In genomic region chr14:99137913-99138571, GRCh38 we compare ENCODE assay signal across 12 cellular contexts.
DNase-seq lines count a peak whose midpoint lies in the region; ATAC-seq and TF ChIP-seq lines count a peak whose summit lies in the region.
"Had no signal": no experiment of that assay in that cellular context is flagged by ENCODE, and none has a peak within 500 bp of the region (broad histone marks: within the 10 kb centered on the region; RNA-seq: fewer than 3 reads in every experiment).

No MANE protein-coding gene starts in this region.

- no peaks in the 10 kb centered on the region for H3K36me3 Mint-ChIP-seq in activated naive CD8-positive, alpha-beta T cell treated with anti-CD3 and anti-CD28 coated beads, Interleukin-2, amount 50 U/mL, for 24 hours (ENCODE audit: low read depth)

- TF ChIP-seq CTCF in MM.1S (IDR thresholded peaks at IDR 0.05; ENCODE audit: low read length) (no peak), sigmoid colon (IDR thresholded peaks at IDR 0.05) (no peak), PC-3 (conservative IDR thresholded peaks at IDR 0.05; ENCODE audit: low read depth, low read length) (no peak)

- intact Hi-C loops in sigmoid colon (cut with DNase I): no loop called here
- intact Hi-C loops in PC-3 (cut with micrococcal nuclease): no loop called here

- H3K9me3 Mint-ChIP-seq in activated naive CD8-positive, alpha-beta T cell treated with anti-CD3 and anti-CD28 coated beads, Interleukin-2, amount 50 U/mL, for 24 hours: no peaks in the 10 kb centered on the region

- H3K36me3 ChIP-seq in MM.1S (replicated peaks; ENCODE audit: insufficient read depth, low read length): no peaks in the 10 kb centered on the region
- H3K36me3 ChIP-seq in sigmoid colon: no peaks in the 10 kb centered on the region
- no peaks in the 10 kb centered on the region for H3K36me3 ChIP-seq in PC-3 (ENCODE audit: low read depth, low read length)
- H3K36me3 ChIP-seq: cardiac muscle cell, MG63, right atrium auricular region, transverse colon had no signal

- H3K9ac ChIP-seq in MM.1S (ENCODE audit: low read length) (no peak overlapping the region), PC-3 (ENCODE audit: low read length) (no peak overlapping the region)

- H4K20me1 ChIP-seq in MM.1S (ENCODE audit: insufficient read depth, low read length) (no peaks in the 10 kb centered on the region), PC-3 (ENCODE audit: low read length) (no peaks in the 10 kb centered on the region)

- ATAC-seq in activated naive CD8-positive, alpha-beta T cell treated with anti-CD3 and anti-CD28 coated beads, Interleukin-2, amount 50 U/mL, for 24 hours: peak; percentile 68
- no peak for ATAC-seq in PC-3
- ATAC-seq in HG02642 (IDR thresholded peaks at IDR 0.05; ENCODE audit: poor library complexity, unreplicated experiment): no peak

- 62 to 72% methylated on average over 8 of the region's 8 CpGs for WGBS in sigmoid colon, 2 donors

- H3F3A ChIP-seq in MM.1S (ENCODE audit: insufficient read depth, low read length): no peaks in the 10 kb centered on the region
- H3F3A ChIP-seq in PC-3 (ENCODE audit: low read length, unreplicated experiment): no peaks in the 10 kb centered on the region

- no peak for TF ChIP-seq POLR2A in sigmoid colon (IDR thresholded peaks at IDR 0.05)

- no peaks in the 10 kb centered on the region for H3K4me1 ChIP-seq in MM.1S (ENCODE audit: low read length)
- peaks cover 0 to 13% (median 11%) of the 10 kb centered on the region in 4 donors for H3K4me1 ChIP-seq in sigmoid colon
- H3K4me1 ChIP-seq in PC-3 (ENCODE audit: insufficient read depth, low read length): no peaks in the 10 kb centered on the region
- H3K4me1 ChIP-seq: right atrium auricular region, transverse colon had no signal

- peak; percentile 44 for DNase-seq in NOMO-1 treated with DMSO at 0.1 percent for 48 hours (lab: John Stamatoyannopoulos, UW; ENCODE audit: unreplicated experiment)
- no peak for DNase-seq in NOMO-1 treated with dmso at 0.1 percent for 144 hours (lab: John Stamatoyannopoulos, UW; ENCODE audit: unreplicated experiment)
- peak; percentile 10 for DNase-seq in MM.1S
- no peak for DNase-seq in activated naive CD8-positive, alpha-beta T cell treated with anti-CD3 and anti-CD28 coated beads, Interleukin-2, amount 50 U/mL, for 24 hours
- peak; percentile 47 for DNase-seq in sigmoid colon
- no peak for DNase-seq in COR-L47 (lab: John Stamatoyannopoulos, UW)
- no peak for DNase-seq in PC-3
- DNase-seq: MG63, transverse colon had no signal

- H3K9me2 ChIP-seq in MM.1S (replicated peaks; ENCODE audit: insufficient read depth, low read length) (no peaks in the 10 kb centered on the region), PC-3 (replicated peaks; ENCODE audit: low read length) (no peaks in the 10 kb centered on the region)

- no peaks in the 10 kb centered on the region for H3K27me3 ChIP-seq in MM.1S (replicated peaks; ENCODE audit: insufficient read depth, low read length)
- no peaks in the 10 kb centered on the region for H3K27me3 ChIP-seq in sigmoid colon
- peaks cover 68% of the 10 kb centered on the region for H3K27me3 ChIP-seq in PC-3 (ENCODE audit: low read length)
- H3K27me3 ChIP-seq: cardiac muscle cell, MG63, right atrium auricular region, transverse colon had no signal

- BruUV-seq in PC-3 (replicated peaks; lab: Mats Ljungman, UMichigan): no TSS peak

- H3K9me3 ChIP-seq in MM.1S (replicated peaks; ENCODE audit: insufficient read depth, low read length) (no peaks in the 10 kb centered on the region), sigmoid colon (no peaks in the 10 kb centered on the region), PC-3 (ENCODE audit: low read length) (no peaks in the 10 kb centered on the region)
- H3K9me3 ChIP-seq: MG63, right atrium auricular region, transverse colon had no signal

- H3K27ac ChIP-seq in MM.1S (ENCODE audit: low read length): no peak overlapping the region
- H3K27ac ChIP-seq in sigmoid colon: no peak overlapping the region
- no peak overlapping the region for H3K27ac ChIP-seq in PC-3 (ENCODE audit: low read length)
- H3K27ac ChIP-seq: cardiac muscle cell, right atrium auricular region, transverse colon had no signal

- H3K4me3 ChIP-seq in MM.1S (ENCODE audit: low read length) (no peak overlapping the region), sigmoid colon (no peak overlapping the region), PC-3 (ENCODE audit: low read length) (no peak overlapping the region)
- H3K4me3 ChIP-seq: cardiac muscle cell, MG63, right atrium auricular region, transverse colon had no signal

- H3K4me1 Mint-ChIP-seq in activated naive CD8-positive, alpha-beta T cell treated with anti-CD3 and anti-CD28 coated beads, Interleukin-2, amount 50 U/mL, for 24 hours: peaks cover 16% of the 10 kb centered on the region

- H3K79me2 ChIP-seq in MM.1S (ENCODE audit: low read length) (no peaks in the 10 kb centered on the region), PC-3 (ENCODE audit: low read length) (no peaks in the 10 kb centered on the region)

- peak overlapping the region; percentile 16 for H3K4me3 Mint-ChIP-seq in activated naive CD8-positive, alpha-beta T cell treated with anti-CD3 and anti-CD28 coated beads, Interleukin-2, amount 50 U/mL, for 24 hours

- CTCF ChIA-PET in PC-3 (lab: Charles Lee): no interaction called here

- H2AFZ ChIP-seq in MM.1S (ENCODE audit: low read length) (no peak overlapping the region), PC-3 (ENCODE audit: low read length) (no peak overlapping the region)

- H3K27ac Mint-ChIP-seq in activated naive CD8-positive, alpha-beta T cell treated with anti-CD3 and anti-CD28 coated beads, Interleukin-2, amount 50 U/mL, for 24 hours: peak overlapping the region; percentile 22

- H3K4me2 ChIP-seq in MM.1S (ENCODE audit: low read depth, low read length) (no peak overlapping the region), PC-3 (ENCODE audit: low read length) (no peak overlapping the region)

- TF ChIP-seq EP300 in sigmoid colon (IDR thresholded peaks at IDR 0.05): no peak

- H3K27me3 Mint-ChIP-seq in activated naive CD8-positive, alpha-beta T cell treated with anti-CD3 and anti-CD28 coated beads, Interleukin-2, amount 50 U/mL, for 24 hours: no peaks in the 10 kb centered on the region

- POLR2A ChIA-PET in PC-3 (lab: Charles Lee; ENCODE audit: unreplicated experiment): no interaction called here

Comparison
In these comparisons a context has a peak if more than half of its experiments do, and no peak if none do; other contexts are left out.
1. DNase-seq: peak in NOMO-1 treated with DMSO at 0.1 percent for 48 hours (single experiment), MM.1S (single experiment) and sigmoid colon (single experiment); none in NOMO-1 treated with dmso at 0.1 percent for 144 hours (single experiment), activated naive CD8-positive, alpha-beta T cell treated with anti-CD3 and anti-CD28 coated beads, Interleukin-2, amount 50 U/mL, for 24 hours (single experiment), COR-L47 (single experiment) and PC-3 (single experiment).